12 cellular contexts compared by ENCODE assay signal in genomic region chr3:167876603-167877325, GRCh38.
DNase-seq lines count a peak whose midpoint lies in the region; ATAC-seq and TF ChIP-seq lines count a peak whose summit lies in the region.
"Had no signal": no experiment of that assay in that cellular context is flagged by ENCODE, and none has a peak within 500 bp of the region (broad histone marks: within the 10 kb centered on the region; RNA-seq: fewer than 3 reads in every experiment).

No MANE protein-coding gene starts in this region.

- no peaks in the 10 kb centered on the region for H3K36me3 ChIP-seq in GM23338 (ENCODE audit: insufficient read depth)
- no peaks in the 10 kb centered on the region for H3K36me3 ChIP-seq in PC-9 (ENCODE audit: low read depth)

- in situ Hi-C loops in SK-MEL-5 (cut with HindIII; ENCODE audit: low pct_unique_long_range_greater_than_20kb, low sequenced_read_pairs), result no loop called here

- no peaks in the 10 kb centered on the region for H3K9me3 ChIP-seq in PC-9 (ENCODE audit: insufficient read depth, low read depth)

- no peaks in the 10 kb centered on the region for H3K79me2 ChIP-seq in GM23338 (replicated peaks; ENCODE audit: insufficient read depth)
- no peaks in the 10 kb centered on the region for H3K79me2 ChIP-seq in PC-9 (ENCODE audit: low read depth)

- no TSS peak for BruUV-seq in PC-9 (replicated peaks; lab: Mats Ljungman, UMichigan)

- H3F3A ChIP-seq in GM23338 (replicated peaks; ENCODE audit: low read depth) (no peaks in the 10 kb centered on the region), PC-9 (ENCODE audit: insufficient read depth, low read depth) (no peaks in the 10 kb centered on the region)

- H4K20me1 ChIP-seq in GM23338 (replicated peaks; ENCODE audit: insufficient read depth) (no peaks in the 10 kb centered on the region), PC-9 (ENCODE audit: insufficient read depth) (no peaks in the 10 kb centered on the region)

- peaks cover 10% of the 10 kb centered on the region; the same call in 2 of the 3 replicates for H3K4me1 Mint-ChIP-seq in GM23338

- intact Hi-C loops in sciatic nerve (cut with DNase I), result no loop called here
- intact Hi-C loops in PC-9 (cut with micrococcal nuclease; ENCODE audit: unreplicated experiment), result loop anchor here (10.0 kb wide), 1 partner anchor 182 kb away; no protein-coding TSS in a partner anchor

- 0 out of 2 replicates have a peak overlapping the region, but pooled peaks have one; percentile 8 for H2AFZ ChIP-seq in GM23338
- no peak overlapping the region for H2AFZ ChIP-seq in PC-9

- TF ChIP-seq CTCF in GM23338 (conservative IDR thresholded peaks at IDR 0.05; ENCODE audit: low read depth in 2 of 2), result no peak
- TF ChIP-seq CTCF in fibroblast of the aortic adventitia (IDR thresholded peaks at IDR 0.05; ENCODE audit: insufficient read depth, low read length), result no peak
- TF ChIP-seq CTCF in PC-9 (conservative IDR thresholded peaks at IDR 0.05), result no peak

- no peak overlapping the region for H3K4me2 ChIP-seq in GM23338
- H3K4me2 ChIP-seq in PC-9, result no peak overlapping the region

- H3K4me1 ChIP-seq in GM23338 (ENCODE audit: insufficient read depth) (0 out of 2 replicates have a peak, but pooled peaks cover under 1% of the 10 kb centered on the region), PC-9 (replicated peaks; ENCODE audit: insufficient read depth) (no peaks in the 10 kb centered on the region)

- H3K27ac Mint-ChIP-seq in GM23338, result no peak overlapping the region; the same call in none of the 2 replicates

- H3K4me3 Mint-ChIP-seq in GM23338, result no peak overlapping the region
- H3K4me3 Mint-ChIP-seq: naive B cell had no signal

- H3K4me3 ChIP-seq in GM23338 (no peak overlapping the region), fibroblast of the aortic adventitia (ENCODE audit: low read depth, low read length) (no peak overlapping the region), PC-9 (no peak overlapping the region)

- ATAC-seq in GM23338 (no peak), sciatic nerve (peak; percentile 92)

- POLR2A ChIA-PET in PC-9 (lab: Charles Lee; ENCODE audit: unreplicated experiment), result no interaction called here

- H3K36me3 Mint-ChIP-seq in GM23338 (ENCODE audit: low read depth), result no peaks in the 10 kb centered on the region
- H3K36me3 Mint-ChIP-seq: naive B cell had no signal

- CTCF ChIA-PET in PC-9 (lab: Charles Lee), result interaction anchor here (0.7 kb wide), 1 partner anchor 198 kb away, joined by 3 read pairs; no protein-coding TSS in a partner anchor

- DNase-seq in GM23338 (ENCODE audit: low spot score), result no peak
- peak; percentile 60 for DNase-seq in SK-MEL-5 (ENCODE audit: low read depth, low spot score)
- DNase-seq in fibroblast of the aortic adventitia (ENCODE audit: low read depth), result peak; percentile 86
- DNase-seq in sciatic nerve (ENCODE audit: low spot score), result no peak
- DNase-seq in activated T-cell treated with anti-CD3 and anti-CD28 coated beads, Interleukin-2, amount 50 U/mL, for 48 hours, result no peak
- no peak for DNase-seq in NCI-H1417 treated with DMSO at 0.1 percent for 48 hours (lab: John Stamatoyannopoulos, UW)
- DNase-seq in NK-92 (lab: John Stamatoyannopoulos, UW; ENCODE audit: unreplicated experiment), result no peak
- no peak for DNase-seq in PC-9
- DNase-seq: activated CD4-positive, alpha-beta T cell treated with anti-CD3 and anti-CD28 coated beads for 1 hour; GOT3; naive B cell; NCI-H1048 had no signal

- H3K27ac ChIP-seq in GM23338 (ENCODE audit: low read depth) (no peak overlapping the region), PC-9 (no peak overlapping the region)

- no peaks in the 10 kb centered on the region for H3K27me3 Mint-ChIP-seq in GM23338 (ENCODE audit: insufficient read depth, low read depth, poor library complexity)
- H3K27me3 Mint-ChIP-seq: naive B cell had no signal

- H3K27me3 ChIP-seq in GM23338 (ENCODE audit: insufficient read depth), result no peaks in the 10 kb centered on the region
- H3K27me3 ChIP-seq in PC-9 (ENCODE audit: insufficient read depth, low read depth), result no peaks in the 10 kb centered on the region

- H3K9me3 Mint-ChIP-seq in GM23338, result no peaks in the 10 kb centered on the region
- H3K9me3 Mint-ChIP-seq: naive B cell had no signal

- no peaks in the 10 kb centered on the region for H3K9me2 ChIP-seq in GM23338 (ENCODE audit: insufficient read depth)
- H3K9me2 ChIP-seq in PC-9 (ENCODE audit: insufficient read depth), result no peaks in the 10 kb centered on the region

TF ChIP-seq in GM23338, 12 proteins besides CTCF, POLR2A, EP300 and RAD21:
- TF ChIP-seq ETS1 (IDR thresholded peaks at IDR 0.05) (no peak), CREB1 (CRISPR knock-in tag; IDR thresholded peaks at IDR 0.05; ENCODE audit: low read depth) (no peak)

Comparison
In these comparisons a context has a peak if more than half of its experiments do, and no peak if none do; other contexts are left out.
1. DNase-seq: peak in SK-MEL-5 (single experiment) and fibroblast of the aortic adventitia (single experiment); none in GM23338 (single experiment), sciatic nerve (single experiment), activated T-cell treated with anti-CD3 and anti-CD28 coated beads, Interleukin-2, amount 50 U/mL, for 48 hours (0 of 2), NCI-H1417 treated with DMSO at 0.1 percent for 48 hours (single experiment), NK-92 (single experiment) and PC-9 (0 of 2).